29 cellular contexts compared by ENCODE assay signal in the genomic region with DNA sequence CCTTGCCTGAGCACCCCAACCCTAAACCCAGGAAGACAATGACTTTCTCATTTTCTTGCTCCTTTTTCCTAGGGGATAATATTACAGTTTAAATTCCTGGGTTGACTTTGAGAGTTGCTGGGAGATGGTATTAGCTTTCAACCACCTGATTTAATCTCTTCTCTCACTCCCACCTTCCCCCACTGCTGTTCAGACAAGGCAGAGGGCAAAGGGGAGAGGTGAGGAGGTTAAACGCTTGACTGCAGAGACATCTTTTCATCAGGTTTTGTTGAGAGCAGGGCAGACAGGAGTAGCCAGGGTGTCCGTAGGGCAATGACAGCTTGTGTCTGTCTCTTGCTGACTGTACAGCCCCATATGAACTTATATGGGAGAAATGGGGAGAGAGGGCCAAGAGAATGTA.
DNase-seq lines count a peak whose midpoint lies in the region; ATAC-seq, FAIRE-seq and TF ChIP-seq lines count a peak whose summit lies in the region.
"Had no signal": no experiment of that assay in that cellular context is flagged by ENCODE, and none has a peak within 500 bp of the region (broad histone marks: within the 10 kb centered on the region; RNA-seq: fewer than 3 reads in every experiment).

No MANE protein-coding gene starts in this region.

- FAIRE-seq in HTR-8/SVneo (lab: Jason Lieb, UNC) = peak; percentile 67
- FAIRE-seq: bronchial epithelial cell, GM12892, keratinocyte had no signal

- H3K36me3 Mint-ChIP-seq in brain = no peaks in the 10 kb centered on the region
- no peaks in the 10 kb centered on the region for H3K36me3 Mint-ChIP-seq in neural progenitor cell
- H3K36me3 Mint-ChIP-seq: activated naive CD8-positive, alpha-beta T cell had no signal

- no peaks in the 10 kb centered on the region for H3K9me3 ChIP-seq in neural progenitor cell (ENCODE audit: low read depth)
- H3K9me3 ChIP-seq: colonic mucosa, prostate gland had no signal

- H4K20me1 ChIP-seq in neural progenitor cell (ENCODE audit: low read depth) = no peaks in the 10 kb centered on the region
- H4K20me1 ChIP-seq: BLaER1 treated with 17β-estradiol and CSF1 and Interleukin-3, amounts not matched to agents 10 nM and 100 nM had no signal

- ATAC-seq in GM18909 (IDR thresholded peaks at IDR 0.05; ENCODE audit: poor library complexity, unreplicated experiment) (no peak), HG03432 (IDR thresholded peaks at IDR 0.05; ENCODE audit: unreplicated experiment) (no peak)
- ATAC-seq: esophagus mucosa, WTC11 had no signal

- H3K4me1 Mint-ChIP-seq in brain (peaks cover 32% of the 10 kb centered on the region), neural progenitor cell (peaks cover 45% of the 10 kb centered on the region)
- H3K4me1 Mint-ChIP-seq: activated CD4-positive, alpha-beta T cell treated with anti-CD3 and anti-CD28 coated beads, Interleukin-2, amount 10 ng/mL, durations not matched to agents 7 days and 5 days had no signal

- no peaks in the 10 kb centered on the region for H3K27me3 ChIP-seq in neural progenitor cell
- H3K27me3 ChIP-seq: BLaER1 treated with 17β-estradiol and CSF1 and Interleukin-3, amounts not matched to agents 10 nM and 100 nM; colonic mucosa; sigmoid colon; tibial nerve had no signal

- H2AFZ ChIP-seq in neural progenitor cell (replicated peaks) = no peak overlapping the region

- H3K27ac Mint-ChIP-seq in brain (peak overlapping the region in 3 of 5 experiments; percentile 28 to 57 (median 54)), neural progenitor cell (peak overlapping the region; percentile 55)
- H3K27ac Mint-ChIP-seq: activated CD4-positive, alpha-beta T cell treated with anti-CD3 and anti-CD28 coated beads, Interleukin-2, amount 10 ng/mL, durations not matched to agents 7 days and 5 days; activated naive CD8-positive, alpha-beta T cell; WTC11 had no signal

- no peak overlapping the region for H3K4me3 ChIP-seq in neural progenitor cell
- H3K4me3 ChIP-seq: BLaER1 treated with 17β-estradiol and CSF1 and Interleukin-3, amounts not matched to agents 10 nM and 100 nM; colonic mucosa; prostate gland; sigmoid colon; tibial nerve had no signal

- H3K27me3 Mint-ChIP-seq in brain (peaks cover 4% of the 10 kb centered on the region), neural progenitor cell (ENCODE audit: insufficient read depth, low read depth) (peaks cover 23% of the 10 kb centered on the region)
- H3K27me3 Mint-ChIP-seq: activated CD4-positive, alpha-beta T cell treated with anti-CD3 and anti-CD28 coated beads, Interleukin-2, amount 10 ng/mL, durations not matched to agents 7 days and 5 days had no signal

- no peak overlapping the region for H3K9ac ChIP-seq in neural progenitor cell
- H3K9ac ChIP-seq: BLaER1 treated with 17β-estradiol and CSF1 and Interleukin-3, amounts not matched to agents 10 nM and 100 nM had no signal

- peaks cover 19% of the 10 kb centered on the region for H3K4me1 ChIP-seq in neural progenitor cell
- H3K4me1 ChIP-seq: colonic mucosa, prostate gland had no signal

- no peaks in the 10 kb centered on the region for H3K79me2 ChIP-seq in neural progenitor cell (ENCODE audit: low read depth)

- H3K4me3 Mint-ChIP-seq in brain = peak overlapping the region in 1 of 5 experiments; percentile 42
- H3K4me3 Mint-ChIP-seq in neural progenitor cell = no peak overlapping the region
- H3K4me3 Mint-ChIP-seq: activated CD4-positive, alpha-beta T cell treated with anti-CD3 and anti-CD28 coated beads, Interleukin-2, amount 10 ng/mL, durations not matched to agents 7 days and 5 days; activated naive CD8-positive, alpha-beta T cell; WTC11 had no signal

- no peak overlapping the region for H3K27ac ChIP-seq in neural progenitor cell
- H3K27ac ChIP-seq: 22Rv1; BLaER1 treated with 17β-estradiol and CSF1 and Interleukin-3, amounts not matched to agents 10 nM and 100 nM; colonic mucosa; prostate gland; tibial nerve had no signal

- DNase-seq in DMS79 treated with DMSO at 0.1 percent for 48 hours (lab: John Stamatoyannopoulos, UW) = peak; percentile 28
- DNase-seq in DMS79 (lab: John Stamatoyannopoulos, UW) = no peak
- no peak for DNase-seq in HTR-8/SVneo (ENCODE audit: insufficient read length, low spot score)
- peak; percentile 25 for DNase-seq in neural progenitor cell (ENCODE audit: low spot score)
- no peak for DNase-seq in NCI-H2029 treated with DMSO at 0.1 percent for 48 hours (lab: John Stamatoyannopoulos, UW)
- DNase-seq: activated CD4-positive, alpha-beta T cell treated with anti-CD3 and anti-CD28 coated beads, Interleukin-2, amount 10 ng/mL, durations not matched to agents 7 days and 5 days; activated effector memory CD4-positive, alpha-beta T cell treated with Interleukin-2 at 50 U/mL for 16 hours; activated T-cell treated with anti-CD3 and anti-CD28 coated beads, Interleukin-2, amount 50 U/mL, for 1 hour; colonic mucosa; H7; KBM-7; NCI-H2081; NCI-H524 treated with DMSO at 0.1 percent for 48 hours; RPMI8226; sigmoid colon; stimulated activated CD4-positive, alpha-beta T cell treated with anti-CD3 and anti-CD28 coated beads, Interleukin-4, amount 100 ng/mL, for 4 hours had no signal

- H3F3A ChIP-seq in neural progenitor cell (ENCODE audit: low read depth) = no peaks in the 10 kb centered on the region

- TF ChIP-seq CTCF in brain (conservative IDR thresholded peaks at IDR 0.05) = no peak
- no peak for TF ChIP-seq CTCF in neural progenitor cell (IDR thresholded peaks at IDR 0.05)

- peak overlapping the region; percentile 8 for H3K4me2 ChIP-seq in neural progenitor cell
- H3K4me2 ChIP-seq: BLaER1 treated with 17β-estradiol and CSF1 and Interleukin-3, amounts not matched to agents 10 nM and 100 nM had no signal

- H3K9me3 Mint-ChIP-seq in brain (peaks cover 0 to 17% (median 6%) of the 10 kb centered on the region in 5 experiments), neural progenitor cell (peaks cover 4% of the 10 kb centered on the region)

- no peaks in the 10 kb centered on the region for H3K36me3 ChIP-seq in neural progenitor cell
- H3K36me3 ChIP-seq: BLaER1 treated with 17β-estradiol and CSF1 and Interleukin-3, amounts not matched to agents 10 nM and 100 nM; colonic mucosa; prostate gland; sigmoid colon; tibial nerve had no signal

Comparison
In these comparisons a context has a peak if more than half of its experiments do, and no peak if none do; other contexts are left out.
1. DNase-seq: peak in DMS79 treated with DMSO at 0.1 percent for 48 hours (single experiment) and neural progenitor cell (single experiment); none in DMS79 (single experiment), HTR-8/SVneo (single experiment) and NCI-H2029 treated with DMSO at 0.1 percent for 48 hours (single experiment).